In genomic region chr16:29784157-29784556, GRCh38 we compare ENCODE assay signal across 19 cellular contexts. TPM values are rescaled to one million over a fixed set of nuclear protein-coding genes. Genes with fewer than 3 reads are reported as not detected.
A peak's percentile ranks its signal among the peaks of the same experiment; 100 is the strongest.
DNase-seq lines count a peak whose midpoint lies in the region; ATAC-seq and TF ChIP-seq lines count a peak whose summit lies in the region.
"Had no signal": no experiment of that assay in that cellular context is flagged by ENCODE, and none has a peak within 500 bp of the region (broad histone marks: within the 10 kb centered on the region; RNA-seq: fewer than 3 reads in every experiment).

No MANE protein-coding gene starts in this region.

- no peak overlapping the region for H3K18ac ChIP-seq in H9 (ENCODE audit: insufficient read length, low read depth, low read length)

- no peak overlapping the region for H3K9ac ChIP-seq in MM.1S (ENCODE audit: low read length)
- no peak overlapping the region for H3K9ac ChIP-seq in H9 (ENCODE audit: extremely low read depth, insufficient read length, low read length)

- no peaks in the 10 kb centered on the region for H3K23me2 ChIP-seq in H9 (ENCODE audit: insufficient read length, low read depth, low read length, poor library complexity, severe bottlenecking)

- peaks cover 5% of the 10 kb centered on the region for H3F3A ChIP-seq in MM.1S (ENCODE audit: insufficient read depth, low read length)

- H3K9me2 ChIP-seq in MM.1S (replicated peaks; ENCODE audit: insufficient read depth, low read length): no peaks in the 10 kb centered on the region

- no peaks in the 10 kb centered on the region for H3K36me3 ChIP-seq in CD4-positive, CD25-positive, alpha-beta regulatory T cell (ENCODE audit: control insufficient read depth, insufficient read depth, low read length)
- no peaks in the 10 kb centered on the region for H3K36me3 ChIP-seq in MM.1S (replicated peaks; ENCODE audit: insufficient read depth, low read length)
- H3K36me3 ChIP-seq in naive thymus-derived CD4-positive, alpha-beta T cell (ENCODE audit: control insufficient read depth in 2 of 3, insufficient read depth in 3 of 3, low read length in 3 of 3): no peaks in the 10 kb centered on the region
- H3K36me3 ChIP-seq in H7 (replicated peaks; ENCODE audit: control insufficient read depth, insufficient read depth, low read length): no peaks in the 10 kb centered on the region
- H3K36me3 ChIP-seq: cardiac muscle cell, upper lobe of left lung had no signal

- H3K79me1 ChIP-seq in H9 (ENCODE audit: insufficient read depth, low read depth, low read length, poor library complexity, severe bottlenecking): no peaks in the 10 kb centered on the region

- no peak overlapping the region for H2BK5ac ChIP-seq in H9 (ENCODE audit: insufficient read length, low read length)

- H3K79me2 ChIP-seq in MM.1S (ENCODE audit: low read length): no peaks in the 10 kb centered on the region
- no peaks in the 10 kb centered on the region for H3K79me2 ChIP-seq in H9 (ENCODE audit: insufficient read depth, low read length)

- TF ChIP-seq CTCF in MM.1S (IDR thresholded peaks at IDR 0.05; ENCODE audit: low read length) (no peak), H9 (conservative IDR thresholded peaks at IDR 0.05) (no peak)

- no peak overlapping the region for H2AK5ac ChIP-seq in H9 (ENCODE audit: insufficient read length, low read length)

- no peak overlapping the region for H2BK12ac ChIP-seq in H9 (ENCODE audit: insufficient read length, low read depth, low read length)

- H3K27ac Mint-ChIP-seq in CD4-positive, CD25-positive, alpha-beta regulatory T cell: peak overlapping the region; percentile 26 to 79 (median 78)
- H3K27ac Mint-ChIP-seq in naive thymus-derived CD4-positive, alpha-beta T cell: peak overlapping the region in 8 of 9 donors; percentile 33 to 95 (median 70)
- no peak overlapping the region for H3K27ac Mint-ChIP-seq in H9
- H3K27ac Mint-ChIP-seq: T-helper 1 cell treated with Interleukin-12 subunit alpha and Interleukin-12 subunit beta and Interleukin-4 antibody, amounts not matched to agents 30 μg/mL and 1 μg/mL, for 36 hours had no signal

- no peaks in the 10 kb centered on the region for H3K36me3 Mint-ChIP-seq in CD4-positive, CD25-positive, alpha-beta regulatory T cell
- no peaks in the 10 kb centered on the region for H3K36me3 Mint-ChIP-seq in naive thymus-derived CD4-positive, alpha-beta T cell
- H3K36me3 Mint-ChIP-seq in H9 (ENCODE audit: insufficient read depth in 1 of 3, low read depth in 3 of 3): peaks cover 0 to 1% (median 0%) of the 10 kb centered on the region in 3 experiments; a peak in 1 of 7 replicates

- H2BK20ac ChIP-seq in H9 (ENCODE audit: low read depth, low read length, poor library complexity, severe bottlenecking): no peak overlapping the region

- no peak overlapping the region for H2BK120ac ChIP-seq in H9 (ENCODE audit: low read depth, low read length, poor library complexity, severe bottlenecking)

- peak; percentile 26 to 55 for ATAC-seq in CD4-positive, CD25-positive, alpha-beta regulatory T cell (ENCODE audit: low read depth in 2 of 2)
- peak; percentile 65 for ATAC-seq in naive thymus-derived CD4-positive, alpha-beta T cell
- no peak for ATAC-seq in GM21825 (IDR thresholded peaks at IDR 0.05; ENCODE audit: unreplicated experiment)
- no peak for ATAC-seq in HG02610 (IDR thresholded peaks at IDR 0.05; ENCODE audit: unreplicated experiment)

- no peak overlapping the region for H3K23ac ChIP-seq in H9 (ENCODE audit: insufficient read length, low read depth, low read length)

- peaks cover 15% of the 10 kb centered on the region for H3K27me3 Mint-ChIP-seq in CD4-positive, CD25-positive, alpha-beta regulatory T cell
- H3K27me3 Mint-ChIP-seq in naive thymus-derived CD4-positive, alpha-beta T cell: peaks cover 0 to 9% (median 0%) of the 10 kb centered on the region in 5 donors
- peaks cover 41% of the 10 kb centered on the region for H3K27me3 Mint-ChIP-seq in H9 (ENCODE audit: low read depth)
- H3K27me3 Mint-ChIP-seq: B cell had no signal

- H4K20me1 ChIP-seq in MM.1S (ENCODE audit: insufficient read depth, low read length): no peaks in the 10 kb centered on the region
- H4K20me1 ChIP-seq in H9 (ENCODE audit: control insufficient read depth, insufficient read depth, insufficient read length): no peaks in the 10 kb centered on the region

- peaks cover 2% of the 10 kb centered on the region for H3K27me3 ChIP-seq in CD4-positive, CD25-positive, alpha-beta regulatory T cell (ENCODE audit: control insufficient read depth, insufficient read depth, low read length)
- no peaks in the 10 kb centered on the region for H3K27me3 ChIP-seq in MM.1S (replicated peaks; ENCODE audit: insufficient read depth, low read length)
- no peaks in the 10 kb centered on the region for H3K27me3 ChIP-seq in naive thymus-derived CD4-positive, alpha-beta T cell (ENCODE audit: control insufficient read depth in 2 of 2, insufficient read depth in 2 of 2, low read length in 2 of 2)
- H3K27me3 ChIP-seq in H7 (ENCODE audit: control insufficient read depth, insufficient read depth, low read length): peaks cover 5% of the 10 kb centered on the region
- H3K27me3 ChIP-seq in H9 (ENCODE audit: insufficient read depth, low read length): no peaks in the 10 kb centered on the region; the same call in 1 of the 2 replicates
- H3K27me3 ChIP-seq: cardiac muscle cell, upper lobe of left lung had no signal

- H3K4ac ChIP-seq in H9 (ENCODE audit: low read depth, low read length): no peak overlapping the region

- H3K4me2 ChIP-seq in MM.1S (ENCODE audit: low read depth, low read length) (no peak overlapping the region), H9 (ENCODE audit: insufficient read depth, insufficient read length, low read length) (no peak overlapping the region)

- H3K4me1 Mint-ChIP-seq in CD4-positive, CD25-positive, alpha-beta regulatory T cell: peaks cover 10 to 24% (median 13%) of the 10 kb centered on the region in 4 donors
- peaks cover 12 to 40% (median 26%) of the 10 kb centered on the region in 7 donors for H3K4me1 Mint-ChIP-seq in naive thymus-derived CD4-positive, alpha-beta T cell
- H3K4me1 Mint-ChIP-seq in H9: peaks cover 24 to 30% of the 10 kb centered on the region in 2 experiments

- H3K9me3 ChIP-seq in CD4-positive, CD25-positive, alpha-beta regulatory T cell (ENCODE audit: control insufficient read depth in 2 of 2, low read length in 2 of 2): no peaks in the 10 kb centered on the region
- no peaks in the 10 kb centered on the region for H3K9me3 ChIP-seq in MM.1S (replicated peaks; ENCODE audit: insufficient read depth, low read length)
- H3K9me3 ChIP-seq in naive thymus-derived CD4-positive, alpha-beta T cell (ENCODE audit: control insufficient read depth in 2 of 3, low read length in 3 of 3): no peaks in the 10 kb centered on the region
- H3K9me3 ChIP-seq in H9 (ENCODE audit: control insufficient read depth, low read depth, low read length): no peaks in the 10 kb centered on the region
- H3K9me3 ChIP-seq: upper lobe of left lung had no signal

- peak overlapping the region in 1 of 4 donors; percentile 4 for H3K4me3 Mint-ChIP-seq in CD4-positive, CD25-positive, alpha-beta regulatory T cell
- H3K4me3 Mint-ChIP-seq in naive thymus-derived CD4-positive, alpha-beta T cell: peak overlapping the region in 4 of 10 donors; percentile 4 to 41 (median 17)
- 0 out of 5 replicates have a peak overlapping the region, but pooled peaks of 1 of the 2 experiments have one; percentile 13 for H3K4me3 Mint-ChIP-seq in H9
- H3K4me3 Mint-ChIP-seq: T-helper 1 cell treated with Interleukin-12 subunit alpha and Interleukin-12 subunit beta and Interleukin-4 antibody, amounts not matched to agents 30 μg/mL and 1 μg/mL, for 36 hours had no signal

- no peak overlapping the region for H3K27ac ChIP-seq in CD4-positive, CD25-positive, alpha-beta regulatory T cell (ENCODE audit: insufficient read depth, low read length, poor library complexity, severe bottlenecking)
- H3K27ac ChIP-seq in MM.1S (ENCODE audit: low read length): no peak overlapping the region
- H3K27ac ChIP-seq in naive thymus-derived CD4-positive, alpha-beta T cell (ENCODE audit: low read depth, low read length): peak overlapping the region; percentile 44
- no peak overlapping the region for H3K27ac ChIP-seq in H9 (ENCODE audit: insufficient read length, low read depth, low read length)
- H3K27ac ChIP-seq: cardiac muscle cell had no signal

- H2AFZ ChIP-seq in MM.1S (ENCODE audit: low read length) (no peak overlapping the region), H9 (ENCODE audit: low read length) (no peak overlapping the region)

- no CpG with 5 or more reads among the region's 2 CpGs for WGBS in H9 (ENCODE audit: extremely low coverage, insufficient read length, low lambda C conversion rate)

- peak in 1 of 3 donors; percentile 51 for DNase-seq in CD4-positive, CD25-positive, alpha-beta regulatory T cell
- DNase-seq in MM.1S: peak; percentile 26
- peak; percentile 50 for DNase-seq in activated naive CD4-positive, alpha-beta T cell treated with anti-CD3 and anti-CD28 coated beads, Interleukin-2, amount 50 U/mL, for 16 hours
- DNase-seq in naive thymus-derived CD4-positive, alpha-beta T cell: peak in 6 of 9 donors; percentile 27 to 56 (median 46)
- no peak for DNase-seq in H7
- DNase-seq in H9: no peak
- DNase-seq: DMS79; effector CD8-positive, alpha-beta T cell; NCI-H1092 treated with DMSO at 0.1 percent for 48 hours; NCI-H2171 had no signal

- no peak overlapping the region for H2BK15ac ChIP-seq in H9 (ENCODE audit: low read depth, low read length)

- no peak overlapping the region for H3K14ac ChIP-seq in H9 (ENCODE audit: insufficient read depth, low read length)

- no peak overlapping the region for H4K91ac ChIP-seq in H9 (ENCODE audit: insufficient read length, low read depth, low read length)

- H3K4me3 ChIP-seq in CD4-positive, CD25-positive, alpha-beta regulatory T cell (ENCODE audit: low read depth, low read length): peak overlapping the region; percentile 40
- H3K4me3 ChIP-seq in MM.1S (ENCODE audit: low read length) (no peak overlapping the region), H7 (ENCODE audit: insufficient read depth, low read depth, low read length) (no peak overlapping the region)
- no peak overlapping the region for H3K4me3 ChIP-seq in naive thymus-derived CD4-positive, alpha-beta T cell (ENCODE audit: low read length)
- H3K4me3 ChIP-seq: cardiac muscle cell had no signal

- CTCF ChIA-PET in naive thymus-derived CD4-positive, alpha-beta T cell (lab: Charles Lee): interaction anchor here (1.0 to 3.4 kb wide), 8 partner anchors 16 to 85 kb away, joined by 3 to 22 read pairs (median 6); no protein-coding TSS in a partner anchor

- peaks cover 15% of the 10 kb centered on the region for H3K4me1 ChIP-seq in CD4-positive, CD25-positive, alpha-beta regulatory T cell (ENCODE audit: control insufficient read depth, insufficient read depth, low read length, poor library complexity, severe bottlenecking)
- H3K4me1 ChIP-seq in MM.1S (ENCODE audit: low read length) (no peaks in the 10 kb centered on the region), H9 (ENCODE audit: insufficient read depth, low read length) (no peaks in the 10 kb centered on the region)
- H3K4me1 ChIP-seq in naive thymus-derived CD4-positive, alpha-beta T cell (ENCODE audit: control insufficient read depth in 2 of 2, insufficient read depth in 2 of 2, low read length in 2 of 2): peaks cover 8 to 9% of the 10 kb centered on the region in 2 donors

- H3K56ac ChIP-seq in H9 (ENCODE audit: insufficient read length, low read depth, low read length): no peak overlapping the region

- no peaks in the 10 kb centered on the region for H3K9me3 Mint-ChIP-seq in CD4-positive, CD25-positive, alpha-beta regulatory T cell
- peaks cover 0 to 4% (median 0%) of the 10 kb centered on the region in 11 donors for H3K9me3 Mint-ChIP-seq in naive thymus-derived CD4-positive, alpha-beta T cell
- peaks cover 0 to 2% of the 10 kb centered on the region in 2 experiments; a peak in 3 of 5 replicates for H3K9me3 Mint-ChIP-seq in H9
- H3K9me3 Mint-ChIP-seq: T-helper 1 cell treated with Interleukin-12 subunit alpha and Interleukin-12 subunit beta and Interleukin-4 antibody, amounts not matched to agents 30 μg/mL and 1 μg/mL, for 36 hours had no signal

- no peak overlapping the region for H4K5ac ChIP-seq in H9 (ENCODE audit: insufficient read length, low read depth, low read length)

- no peak overlapping the region for H4K8ac ChIP-seq in H9 (replicated peaks; ENCODE audit: insufficient read length, low read depth, low read length)

- intact Hi-C loops in naive thymus-derived CD4-positive, alpha-beta T cell (cut with micrococcal nuclease): no loop called here

- POLR2A ChIA-PET in naive thymus-derived CD4-positive, alpha-beta T cell (lab: Charles Lee): interaction anchor here (0.6 to 4.3 kb wide), 13 partner anchors 19 to 83 kb away, joined by 3 to 40 read pairs (median 5); partner anchors contain the start of genes C16orf54 and PAGR1

- H3T11ph ChIP-seq in H9 (ENCODE audit: low read length): no peak overlapping the region

RNA-seq across cellular contexts. Expression of gene ZG16, which starts 6.1 kb away (rescaled TPM):
- not detected for total RNA-seq in CD4-positive, CD25-positive, alpha-beta regulatory T cell
- not detected for polyA plus RNA-seq in CD4-positive, CD25-positive, alpha-beta regulatory T cell
- total RNA-seq in naive thymus-derived CD4-positive, alpha-beta T cell: not detected
- polyA plus RNA-seq in naive thymus-derived CD4-positive, alpha-beta T cell: not detected
- not detected in 2 replicates for total RNA-seq in H7 (2014; rRNA removed; shearing (Covaris generic))
- total RNA-seq in H9 (2021): not detected in 2 replicates
- total RNA-seq: B cell, cardiac muscle cell, myocyte, pulmonary artery endothelial cell, Right ventricle myocardium inferior had no signal
- polyA plus RNA-seq: cardiac muscle cell had no signal

RNA-seq across cellular contexts. Expression of gene KIF22, which starts 6.4 kb away (rescaled TPM):
- 89.1 TPM for total RNA-seq in CD4-positive, CD25-positive, alpha-beta regulatory T cell
- polyA plus RNA-seq in CD4-positive, CD25-positive, alpha-beta regulatory T cell: 10 to 100 TPM; 49.4 to 65.1 (median 56.1) TPM
- 100 to 1,000 TPM in 1 of 5 experiments, 10 to 100 TPM in 4; 62.5 to 141 (median 81.3) TPM for total RNA-seq in naive thymus-derived CD4-positive, alpha-beta T cell
- polyA plus RNA-seq in naive thymus-derived CD4-positive, alpha-beta T cell: 10 to 100 TPM; 36.9 to 50.7 TPM
- total RNA-seq in H7 (2014; rRNA removed; shearing (Covaris generic)): 202 and 205 TPM in 2 replicates
- total RNA-seq in H9 (2021): 148 and 151 TPM in 2 replicates

RNA-seq across cellular contexts. Expression of gene MAZ, which starts 22.2 kb away (rescaled TPM):
- total RNA-seq in CD4-positive, CD25-positive, alpha-beta regulatory T cell: 224 TPM
- 10 to 100 TPM; 36.9 to 62.2 (median 44.5) TPM for polyA plus RNA-seq in CD4-positive, CD25-positive, alpha-beta regulatory T cell
- 100 to 1,000 TPM; 192 to 424 (median 259) TPM for total RNA-seq in naive thymus-derived CD4-positive, alpha-beta T cell
- 10 to 100 TPM; 36.9 to 44.5 TPM for polyA plus RNA-seq in naive thymus-derived CD4-positive, alpha-beta T cell
- 496 and 509 TPM in 2 replicates for total RNA-seq in H7 (2014; rRNA removed; shearing (Covaris generic))
- total RNA-seq in H9 (2021): 412 and 414 TPM in 2 replicates

RNA-seq across cellular contexts. Expression of gene PRRT2, which starts 27.8 kb away (rescaled TPM):
- 1.9 TPM for total RNA-seq in CD4-positive, CD25-positive, alpha-beta regulatory T cell
- under 1 TPM in 2 of 4 donors, not detected in 2; 0.06 to 0.17 TPM for polyA plus RNA-seq in CD4-positive, CD25-positive, alpha-beta regulatory T cell
- total RNA-seq in naive thymus-derived CD4-positive, alpha-beta T cell: 1 to 10 TPM; 1.9 to 4.6 (median 2.8) TPM
- polyA plus RNA-seq in naive thymus-derived CD4-positive, alpha-beta T cell: under 1 TPM in 1 of 2 donors, not detected in 1; 0.07 TPM
- 1.8 and 5.6 TPM in 2 replicates for total RNA-seq in H7 (2014; rRNA removed; shearing (Covaris generic))
- total RNA-seq in H9 (2021): 10.7 and 14.6 TPM in 2 replicates

RNA-seq across cellular contexts. Expression of gene PAGR1, which starts 31.8 kb away (rescaled TPM):
- 15.6 TPM for total RNA-seq in CD4-positive, CD25-positive, alpha-beta regulatory T cell
- 10 to 100 TPM; 41.0 to 48.8 (median 45.5) TPM for polyA plus RNA-seq in CD4-positive, CD25-positive, alpha-beta regulatory T cell
- 10 to 100 TPM; 17.5 to 42.0 (median 25.7) TPM for total RNA-seq in naive thymus-derived CD4-positive, alpha-beta T cell
- polyA plus RNA-seq in naive thymus-derived CD4-positive, alpha-beta T cell: 10 to 100 TPM; 54.0 to 62.6 TPM
- total RNA-seq in H7 (2014; rRNA removed; shearing (Covaris generic)): 62.1 and 67.1 TPM in 2 replicates
- total RNA-seq in H9 (2021): 65.3 and 67.8 TPM in 2 replicates

Comparison
In these comparisons a context has a peak if more than half of its experiments do, and no peak if none do; other contexts are left out.
1. ATAC-seq: peak in CD4-positive, CD25-positive, alpha-beta regulatory T cell (2 of 2) and naive thymus-derived CD4-positive, alpha-beta T cell (single experiment); none in GM21825 (single experiment) and HG02610 (single experiment).
2. DNase-seq: peak in MM.1S (single experiment), activated naive CD4-positive, alpha-beta T cell treated with anti-CD3 and anti-CD28 coated beads, Interleukin-2, amount 50 U/mL, for 16 hours (single experiment) and naive thymus-derived CD4-positive, alpha-beta T cell (6 of 9); none in H7 (single experiment) and H9 (single experiment).
3. H3K27ac Mint-ChIP-seq: peak in CD4-positive, CD25-positive, alpha-beta regulatory T cell (3 of 3) and naive thymus-derived CD4-positive, alpha-beta T cell (8 of 9); none in H9 (0 of 3).